Comparison of ENCODE assay signal across 20 cellular contexts in genomic region chr10:71278691-71279588, GRCh38. TPM values are rescaled to one million over a fixed set of nuclear protein-coding genes. Genes with fewer than 3 reads are reported as not detected.
DNase-seq lines count a peak whose midpoint lies in the region; ATAC-seq, FAIRE-seq and TF ChIP-seq lines count a peak whose summit lies in the region.
"Had no signal": no experiment of that assay in that cellular context is flagged by ENCODE, and none has a peak within 500 bp of the region (broad histone marks: within the 10 kb centered on the region; RNA-seq: fewer than 3 reads in every experiment).

No MANE protein-coding gene starts in this region.

- CTCF ChIA-PET in IMR-90 (lab: Yijun Ruan, JAX) (interaction anchor here (0.8 kb wide), 1 partner anchor 9 kb away, joined by 3 read pairs; no protein-coding TSS in a partner anchor), K562 (lab: Yijun Ruan, JAX; ENCODE audit: low intra/inter-chr PET ratio) (no interaction called here)

- dilution Hi-C loops in IMR-90 (cut with HindIII; ENCODE audit: low sequenced_read_pairs, unreplicated experiment) = no loop called here

- POLR2A ChIA-PET in IMR-90 (lab: Charles Lee; ENCODE audit: unreplicated experiment) = no interaction called here
- POLR2A ChIA-PET in K562 (lab: Yijun Ruan, JAX) = interaction anchor here (1.1 to 1.5 kb wide), 3 partner anchors 9 to 14 kb away, joined by 3 to 5 read pairs (median 3); no protein-coding TSS in a partner anchor

- H3K36me3 ChIP-seq in IMR-90 (ENCODE audit: control insufficient read depth, insufficient read depth, low read length) = no peaks in the 10 kb centered on the region; the same call in 1 of the 2 replicates
- H3K36me3 ChIP-seq in K562 (ENCODE audit: control insufficient read depth, insufficient read depth, low read length) = no peaks in the 10 kb centered on the region
- peaks cover 0 to 7% of the 10 kb centered on the region in 2 donors for H3K36me3 ChIP-seq in left lung
- H3K36me3 ChIP-seq in right lobe of liver = no peaks in the 10 kb centered on the region
- H3K36me3 ChIP-seq: adrenal gland, colonic mucosa had no signal

- DNase-seq in Ammon's horn (ENCODE audit: low spot score) (peak; percentile 73), IMR-90 (no peak), K562 (ENCODE audit: extremely low read depth in 1 of 4, low spot score in 3 of 4) (no peak), left kidney (ENCODE audit: low read depth, low spot score) (peak; percentile 38), left lung (no peak), right lobe of liver (no peak)
- DNase-seq in activated CD8-positive, alpha-beta memory T cell treated with anti-CD3 and anti-CD28 coated beads, Interleukin-2, amount 50 U/mL, for 4 hours = no peak
- DNase-seq: activated CD4-positive, alpha-beta T cell treated with anti-CD3 and anti-CD28 coated beads, Interleukin-2, amount 50 U/mL, for 48 hours; colonic mucosa; GDM1; glutamatergic neuron; HFFc6; NCI-H1048; SIG-M5; stimulated activated CD4-positive, alpha-beta T cell treated with anti-CD3 and anti-CD28 coated beads, Interleukin-15, amount 100 ng/mL, for 24 hours had no signal

- H3K4me2 ChIP-seq in IMR-90 (ENCODE audit: low read depth, low read length) (no peak overlapping the region), K562 (ENCODE audit: insufficient read depth, low read length) (no peak overlapping the region)

- H2AFZ ChIP-seq in IMR-90 (replicated peaks; ENCODE audit: low read length, poor library complexity) = peak overlapping the region; percentile 61
- H2AFZ ChIP-seq in K562 (ENCODE audit: low read depth, low read length) = no peak overlapping the region

- no peaks in the 10 kb centered on the region for H3K79me2 ChIP-seq in K562 (ENCODE audit: control insufficient read depth, insufficient read depth, low read length)

- TF ChIP-seq POLR2A in IMR-90 (IDR thresholded peaks at IDR 0.05; ENCODE audit: low read depth, low read length) = no peak
- no peak for TF ChIP-seq POLR2A in K562 (conservative IDR thresholded peaks at IDR 0.05)
- no peak for TF ChIP-seq POLR2A in right lobe of liver (IDR thresholded peaks at IDR 0.05)

- FAIRE-seq in K562 (lab: Jason Lieb, UNC) = no peak
- FAIRE-seq: GM12892, keratinocyte had no signal

- ATAC-seq in IMR-90 (ENCODE audit: low read depth) = no peak; the same call in 1 of the 2 replicates
- peak; percentile 21 for ATAC-seq in K562
- ATAC-seq in left lung = no peak
- ATAC-seq in right lobe of liver = no peak
- ATAC-seq in GM19467 (IDR thresholded peaks at IDR 0.05; ENCODE audit: unreplicated experiment) = no peak

- no peak overlapping the region for H3K4me3 ChIP-seq in IMR-90 (ENCODE audit: insufficient read depth, low read depth, low read length)
- no peak overlapping the region for H3K4me3 ChIP-seq in K562
- no peak overlapping the region for H3K4me3 ChIP-seq in left lung
- H3K4me3 ChIP-seq in right lobe of liver = no peak overlapping the region
- H3K4me3 ChIP-seq: adrenal gland, colonic mucosa had no signal

- intact Hi-C loops in IMR-90 (cut with micrococcal nuclease) (no loop called here), K562 (cut with micrococcal nuclease) (no loop called here), left lung (cut with DNase I) (loop anchor here in 1 of 2 donors (10.0 kb wide), 1 partner anchor 64 kb away; the partner anchor contains the start of gene UNC5B), right lobe of liver (cut with DNase I) (no loop called here)

- no peak overlapping the region for H4K5ac ChIP-seq in IMR-90 (ENCODE audit: low read depth, low read length)

- no peak overlapping the region for H4K91ac ChIP-seq in IMR-90 (ENCODE audit: insufficient read depth, low read depth, low read length)

- H3K9me1 ChIP-seq in IMR-90 (ENCODE audit: insufficient read depth, low read length) (no peaks in the 10 kb centered on the region), K562 (ENCODE audit: control insufficient read depth, insufficient read depth, low read length) (no peaks in the 10 kb centered on the region)

- H3K23ac ChIP-seq in IMR-90 (ENCODE audit: low read depth, low read length) = no peak overlapping the region

- H3K18ac ChIP-seq in IMR-90 (ENCODE audit: low read depth, low read length) = no peak overlapping the region

- in situ Hi-C loops in IMR-90 (cut with MboI; ENCODE audit: low sequenced_read_pairs) (no loop called here), K562 (cut with MboI) (no loop called here)

- TF ChIP-seq CTCF in IMR-90 (conservative IDR thresholded peaks at IDR 0.05; ENCODE audit: low read depth, low read length) (no peak), K562 (IDR thresholded peaks at IDR 0.05 in 2 of 3, conservative IDR thresholded peaks at IDR 0.05 in 1 of 3; ENCODE audit: insufficient read depth in 2 of 3, low read depth in 1 of 3, low read length in 3 of 3) (no peak), left lung (IDR thresholded peaks at IDR 0.05) (no peak), right lobe of liver (IDR thresholded peaks at IDR 0.05) (no peak)

- TF ChIP-seq RAD21 in IMR-90 (IDR thresholded peaks at IDR 0.05; ENCODE audit: low read length) (no peak), K562 (CRISPR knock-in tag; conservative IDR thresholded peaks at IDR 0.05 in 1 of 2, IDR thresholded peaks at IDR 0.05 in 1 of 2) (no peak)

- H3K14ac ChIP-seq in IMR-90 (replicated peaks; ENCODE audit: low read depth, low read length) = no peak overlapping the region

- H3K56ac ChIP-seq in IMR-90 (ENCODE audit: extremely low read depth, insufficient read depth, low read length) = no peak overlapping the region

- no TSS peak for BruUV-seq in IMR-90 (replicated peaks; lab: Mats Ljungman, UMichigan)
- no TSS peak for BruUV-seq in K562 (replicated peaks; lab: Mats Ljungman, UMichigan)

- peak overlapping the region; percentile 76 for H2AK9ac ChIP-seq in IMR-90 (replicated peaks; ENCODE audit: low read depth, low read length, poor library complexity)

- H3K79me1 ChIP-seq in IMR-90 (ENCODE audit: low read depth in 1 of 2, low read length in 2 of 2) = no peaks in the 10 kb centered on the region

- H4K20me1 ChIP-seq in IMR-90 (ENCODE audit: insufficient read depth, low read length) = no peaks in the 10 kb centered on the region
- peaks cover 3% of the 10 kb centered on the region; the same call in 1 of the 2 replicates for H4K20me1 ChIP-seq in K562 (replicated peaks; ENCODE audit: control insufficient read depth, insufficient read depth, low read length)

- H2BK5ac ChIP-seq in IMR-90 (ENCODE audit: low read depth, low read length, poor library complexity, severe bottlenecking) = no peak overlapping the region

- H2BK120ac ChIP-seq in IMR-90 (ENCODE audit: low read depth, low read length) = no peak overlapping the region

- TF ChIP-seq EP300 in K562 (IDR thresholded peaks at IDR 0.05; ENCODE audit: low read length) = no peak

- no peak overlapping the region for H2BK15ac ChIP-seq in IMR-90 (ENCODE audit: low read depth, low read length)

- no peak overlapping the region for H3K9ac ChIP-seq in IMR-90 (ENCODE audit: low read depth, low read length)
- peak overlapping the region in 1 of 2 experiments; percentile 28; a peak in 1 of 4 replicates for H3K9ac ChIP-seq in K562 (ENCODE audit: insufficient read depth in 1 of 2, low read depth in 2 of 2, low read length in 2 of 2)

- no peaks in the 10 kb centered on the region for H3K27me3 ChIP-seq in IMR-90 (ENCODE audit: control insufficient read depth, insufficient read depth, low read length)
- peaks cover 0 to 18% of the 10 kb centered on the region in 2 experiments; a peak in 3 of 5 replicates for H3K27me3 ChIP-seq in K562 (ENCODE audit: control insufficient read depth in 2 of 2, insufficient read depth in 2 of 2, low read length in 2 of 2)
- H3K27me3 ChIP-seq in left lung = no peaks in the 10 kb centered on the region
- H3K27me3 ChIP-seq in right lobe of liver = no peaks in the 10 kb centered on the region
- H3K27me3 ChIP-seq: adrenal gland, colonic mucosa had no signal

- H3K4ac ChIP-seq in IMR-90 (ENCODE audit: low read depth, low read length) = no peak overlapping the region

- H3K4me1 ChIP-seq in IMR-90 (ENCODE audit: control insufficient read depth, insufficient read depth, low read length) (peaks cover 9% of the 10 kb centered on the region; the same call in 1 of the 2 replicates), K562 (replicated peaks in 1 of 2; ENCODE audit: control insufficient read depth in 2 of 2, insufficient read depth in 2 of 2, low read length in 2 of 2) (peaks cover 0 to 8% of the 10 kb centered on the region in 2 experiments; a peak in 2 of 5 replicates), left lung (peaks cover 0 to 18% of the 10 kb centered on the region in 2 donors), right lobe of liver (no peaks in the 10 kb centered on the region)
- H3K4me1 ChIP-seq: colonic mucosa had no signal

- WGBS in IMR-90 (ENCODE audit: extremely low coverage in 2 of 2, insufficient read length in 1 of 2), 2 experiments = 61% methylated on average over 6 of the region's 19 CpGs; no CpG with 5 or more reads in 1 of the 2 experiments
- 36% methylated on average over 17 of the region's 19 CpGs for WGBS in K562 (ENCODE audit: insufficient coverage, low coverage, missing lambda C conversion rate)
- 54% methylated on average over 7 of the region's 19 CpGs for WGBS in right lobe of liver (ENCODE audit: insufficient coverage, low coverage, low lambda C conversion rate, missing lambda C conversion rate)

- H3K9me3 ChIP-seq in IMR-90 (ENCODE audit: control insufficient read depth, insufficient read depth, low read length) = no peaks in the 10 kb centered on the region
- H3K9me3 ChIP-seq in K562 (replicated peaks; ENCODE audit: control insufficient read depth, insufficient read depth, low read depth, low read length) = no peaks in the 10 kb centered on the region
- no peaks in the 10 kb centered on the region for H3K9me3 ChIP-seq in left lung
- no peaks in the 10 kb centered on the region for H3K9me3 ChIP-seq in right lobe of liver
- H3K9me3 ChIP-seq: adrenal gland, colonic mucosa had no signal

- H3K27ac ChIP-seq in IMR-90 (ENCODE audit: insufficient read depth, low read length) (no peak overlapping the region), K562 (ENCODE audit: extremely low read depth, low read depth, low read length) (no peak overlapping the region), left lung (no peak overlapping the region), right lobe of liver (no peak overlapping the region)
- H3K27ac ChIP-seq: colonic mucosa, epithelial cell of prostate had no signal

- no peak overlapping the region for H2AK5ac ChIP-seq in IMR-90 (ENCODE audit: low read depth, low read length)

- H4K8ac ChIP-seq in IMR-90 (ENCODE audit: low read depth in 2 of 2, low read length in 2 of 2) = no peak overlapping the region

- no peak overlapping the region for H2BK20ac ChIP-seq in IMR-90 (ENCODE audit: low read depth, low read length)

RNA-seq across cellular contexts. Expression of gene SLC29A3, which starts 40.1 kb away (rescaled TPM):
- total RNA-seq in IMR-90 (2012; rRNA removed) (0.72 and 0.83 TPM in 2 replicates), K562 (2014; rRNA removed) (2.1 and 4.5 TPM in 2 replicates), K562 (2014; rRNA removed; fragmentation: Illumina TruSeq; extraction: Trizol) (2.8 TPM in 2 replicates), K562 (2015; rRNA removed; fragmentation: Illumina TruSeq; extraction: Trizol) (3.2 and 3.6 TPM in 2 replicates), K562 (2021) (8.2 and 8.5 TPM in 2 replicates), left lung (10 to 100 TPM in 1 of 2 donors, 1 to 10 TPM in 1; 7.8 to 13.4 TPM), right lobe of liver (10 to 100 TPM in 2 of 6 experiments, 1 to 10 TPM in 4; 5.7 to 17.4 (median 7.7) TPM)
- polyA plus RNA-seq in IMR-90 (2012; rRNA removed) (3.0 and 3.8 TPM in 2 replicates), K562 (2011; rRNA removed) (4.1 and 7.1 TPM in 2 replicates), K562 (2014; fragmentation: Illumina TruSeq; extraction: Trizol) (10.5 and 10.7 TPM in 2 replicates), K562 (2014; fragmentation: Nextera tagmentation; extraction: Ambion mirVana) (10 to 100 TPM in 1 of 2 experiments, 1 to 10 TPM in 1; 6.3 to 10.3 TPM), K562 (2014; rRNA removed) (4.5 and 4.6 TPM in 2 replicates)
- polyA plus RNA-seq in IMR-90 (2012; cell fraction: cytosol; rRNA removed) = 0.79 and 3.2 TPM in 2 replicates
- 1.6 and 2.4 TPM in 2 replicates for polyA plus RNA-seq in IMR-90 (2012; cell fraction: nucleus; rRNA removed; ENCODE audit: low replicate concordance)
- total RNA-seq in K562 (2011; cell fraction: chromatin; rRNA removed; ENCODE audit: low replicate concordance) = 5.7 and 14.0 TPM in 2 replicates
- 13.4 and 15.0 TPM in 2 replicates for total RNA-seq in K562 (2011; cell fraction: nucleolus; rRNA removed)
- 11.0 and 15.7 TPM in 2 replicates for total RNA-seq in K562 (2011; cell fraction: nucleoplasm; rRNA removed)
- 7.9 and 15.0 TPM in 2 replicates for polyA plus RNA-seq in K562 (2011; cell fraction: cytosol; rRNA removed)
- 5.0 and 7.3 TPM in 2 replicates for polyA plus RNA-seq in K562 (2011; cell fraction: nucleus; rRNA removed)
- polyA plus RNA-seq in K562 (2012) = 8.2 and 10.4 TPM in 2 replicates
- 5.9 and 6.1 TPM in 2 replicates for polyA minus RNA-seq in K562 (2011; rRNA and poly(A)+ RNA removed)
- 6.7 and 9.5 TPM in 2 replicates for polyA minus RNA-seq in K562 (2011; cell fraction: cytosol; rRNA and poly(A)+ RNA removed)
- polyA minus RNA-seq in K562 (2011; cell fraction: nucleus; rRNA and poly(A)+ RNA removed) = 5.0 and 5.7 TPM in 2 replicates

Comparison
In these comparisons a context has a peak if more than half of its experiments do, and no peak if none do; other contexts are left out.
1. DNase-seq: peak in Ammon's horn (single experiment) and left kidney (single experiment); none in IMR-90 (single experiment), K562 (0 of 4), left lung (0 of 2), right lobe of liver (0 of 3) and activated CD8-positive, alpha-beta memory T cell treated with anti-CD3 and anti-CD28 coated beads, Interleukin-2, amount 50 U/mL, for 4 hours (single experiment).